16 cellular contexts compared by ENCODE assay signal in the genomic region with DNA sequence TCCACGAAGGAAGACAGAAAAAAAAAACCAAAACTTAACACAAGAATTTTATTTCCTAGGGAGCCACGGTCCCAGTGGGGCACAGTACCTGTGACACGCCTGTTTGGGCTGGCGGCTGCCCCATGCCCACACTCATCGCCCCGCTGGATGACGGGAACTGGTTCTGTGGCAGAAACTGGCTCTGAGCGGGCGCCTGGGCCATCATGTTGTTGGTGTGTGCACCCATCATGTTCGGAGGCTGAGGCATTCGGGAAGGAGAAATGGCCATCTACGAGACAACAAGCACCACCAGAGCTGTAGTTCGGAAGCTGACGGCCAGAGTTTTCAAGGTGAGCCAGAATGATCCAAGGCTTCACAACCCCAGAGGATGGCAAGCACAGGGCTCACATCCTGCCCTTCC.
"Had no signal": no experiment of that assay in that cellular context is flagged by ENCODE, and none has a peak within 500 bp of the region (broad histone marks: within the 10 kb centered on the region; RNA-seq: fewer than 3 reads in every experiment).

No MANE protein-coding gene starts in this region.

- H3K9me3 ChIP-seq: left lung, transverse colon had no signal

- H3K4me3 Mint-ChIP-seq: activated naive CD4-positive, alpha-beta T cell treated with anti-CD3 and anti-CD28 coated beads for 36 hours; activated naive CD8-positive, alpha-beta T cell treated with anti-CD3 and anti-CD28 coated beads, Interleukin-2, amount 50 U/mL, for 24 hours; activated T-helper 17 cell treated with anti-CD3 and anti-CD28 coated beads, Interleukin-2, amount 50 U/mL, for 72 hours; nephron had no signal

- H3K27ac ChIP-seq: epithelial cell of prostate, hepatocyte, left lung, transverse colon had no signal

- DNase-seq: activated CD4-positive, CD25-positive, alpha-beta regulatory T cell treated with anti-CD3 and anti-CD28 coated beads, Interleukin-2, amount 50 U/mL, for 72 hours; activated naive CD4-positive, alpha-beta T cell treated with anti-CD3 and anti-CD28 coated beads for 36 hours; activated naive CD8-positive, alpha-beta T cell treated with anti-CD3 and anti-CD28 coated beads, Interleukin-2, amount 50 U/mL, for 24 hours; activated T-cell treated with anti-CD3 and anti-CD28 coated beads for 4 hours; aorta; dermis blood vessel endothelial cell; left lung; mesendoderm; stimulated activated CD4-positive, alpha-beta T cell treated with anti-CD3 and anti-CD28 coated beads, Interleukin-2, amount 100 ng/mL, for 48 hours; stimulated activated naive CD4-positive, alpha-beta T cell; T-helper 9 cell; transverse colon had no signal

- ATAC-seq: activated naive CD8-positive, alpha-beta T cell treated with anti-CD3 and anti-CD28 coated beads, Interleukin-2, amount 50 U/mL, for 24 hours; activated T-helper 17 cell treated with anti-CD3 and anti-CD28 coated beads, Interleukin-2, amount 50 U/mL, for 72 hours; left lung had no signal

- H3K4me1 Mint-ChIP-seq: activated naive CD8-positive, alpha-beta T cell treated with anti-CD3 and anti-CD28 coated beads, Interleukin-2, amount 50 U/mL, for 24 hours; activated T-helper 17 cell treated with anti-CD3 and anti-CD28 coated beads, Interleukin-2, amount 50 U/mL, for 72 hours had no signal

- H3K27ac Mint-ChIP-seq: activated naive CD4-positive, alpha-beta T cell treated with anti-CD3 and anti-CD28 coated beads for 36 hours; activated naive CD8-positive, alpha-beta T cell treated with anti-CD3 and anti-CD28 coated beads, Interleukin-2, amount 50 U/mL, for 24 hours had no signal

- H3K27me3 ChIP-seq: hepatocyte, left lung, transverse colon had no signal

- H3K4me3 ChIP-seq: hepatocyte, left lung, transverse colon had no signal

- H3K27me3 Mint-ChIP-seq: activated naive CD8-positive, alpha-beta T cell treated with anti-CD3 and anti-CD28 coated beads, Interleukin-2, amount 50 U/mL, for 24 hours; activated T-helper 17 cell treated with anti-CD3 and anti-CD28 coated beads, Interleukin-2, amount 50 U/mL, for 72 hours had no signal

- H3K9me3 Mint-ChIP-seq: activated naive CD4-positive, alpha-beta T cell treated with anti-CD3 and anti-CD28 coated beads for 36 hours; activated naive CD8-positive, alpha-beta T cell treated with anti-CD3 and anti-CD28 coated beads, Interleukin-2, amount 50 U/mL, for 24 hours; activated T-helper 17 cell treated with anti-CD3 and anti-CD28 coated beads, Interleukin-2, amount 50 U/mL, for 72 hours; nephron had no signal
